Comparison of ENCODE assay signal across 26 cellular contexts in the genomic region with DNA sequence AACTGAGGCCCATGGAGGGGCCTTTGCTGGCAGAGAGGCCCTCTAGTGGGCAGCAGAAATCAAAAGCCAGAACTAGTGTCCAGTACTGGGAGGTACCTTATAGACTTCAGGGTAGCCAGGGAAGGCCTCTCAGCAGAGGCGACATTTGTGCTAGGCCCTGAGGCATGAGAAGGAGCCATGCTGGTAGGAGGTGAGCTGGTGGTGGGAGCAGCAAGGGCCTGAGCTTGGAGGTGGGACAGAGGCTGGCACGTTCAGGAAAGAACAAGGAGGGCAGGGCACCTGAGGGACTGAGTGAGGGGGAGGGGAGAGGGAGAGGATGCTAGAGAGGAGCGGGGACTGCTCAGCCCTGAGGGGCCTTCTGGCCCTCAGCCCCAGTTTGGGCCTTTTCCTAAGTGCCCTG.
"Had no signal": no experiment of that assay in that cellular context is flagged by ENCODE, and none has a peak within 500 bp of the region (broad histone marks: within the 10 kb centered on the region; RNA-seq: fewer than 3 reads in every experiment).

No MANE protein-coding gene starts in this region.

- DNase-seq: IMR-90; Karpas-422; KG1; MG63; NCI-H1092; NCI-H1105 treated with DMSO at 0.1 percent for 48 hours; NCI-H1417 treated with DMSO at 0.1 percent for 48 hours; NCI-H146; NCI-H1694 treated with DMSO at 0.1 percent for 48 hours; NCI-H1930; NCI-H2081 treated with DMSO at 0.1 percent for 48 hours; NCI-H2171; NCI-H226; NCI-H446; NCI-H510A; NCI-H524 treated with DMSO at 0.1 percent for 48 hours; NCI-H69; NCI-H774; NK-92 treated with Interleukin-12 subunit alpha and Interleukin-12 subunit beta, amount 100 ng/mL, for 24 hours; PC-9; Peyer's patch; SHP77 treated with DMSO at 0.1 percent for 48 hours had no signal

- H3K9me3 ChIP-seq: MG63, Peyer's patch, SJSA1 had no signal

- H2AFZ ChIP-seq: PC-9 had no signal

- ATAC-seq: HepG2, Right ventricle myocardium inferior had no signal

- H3K36me3 ChIP-seq: MG63, Peyer's patch, SJSA1 had no signal

- H3K4me2 ChIP-seq: PC-9 had no signal

- H3K27me3 ChIP-seq: MG63, Peyer's patch had no signal

- H3K4me1 ChIP-seq: Peyer's patch, SJSA1 had no signal

- FAIRE-seq: HepG2 had no signal

- H3K27ac ChIP-seq: PC-9, Peyer's patch, SJSA1, SK-N-MC had no signal

- H3K4me3 ChIP-seq: MG63, PC-9, Peyer's patch, SJSA1, SK-N-MC had no signal
